1 cellular context compared by ENCODE assay signal in the genomic region with DNA sequence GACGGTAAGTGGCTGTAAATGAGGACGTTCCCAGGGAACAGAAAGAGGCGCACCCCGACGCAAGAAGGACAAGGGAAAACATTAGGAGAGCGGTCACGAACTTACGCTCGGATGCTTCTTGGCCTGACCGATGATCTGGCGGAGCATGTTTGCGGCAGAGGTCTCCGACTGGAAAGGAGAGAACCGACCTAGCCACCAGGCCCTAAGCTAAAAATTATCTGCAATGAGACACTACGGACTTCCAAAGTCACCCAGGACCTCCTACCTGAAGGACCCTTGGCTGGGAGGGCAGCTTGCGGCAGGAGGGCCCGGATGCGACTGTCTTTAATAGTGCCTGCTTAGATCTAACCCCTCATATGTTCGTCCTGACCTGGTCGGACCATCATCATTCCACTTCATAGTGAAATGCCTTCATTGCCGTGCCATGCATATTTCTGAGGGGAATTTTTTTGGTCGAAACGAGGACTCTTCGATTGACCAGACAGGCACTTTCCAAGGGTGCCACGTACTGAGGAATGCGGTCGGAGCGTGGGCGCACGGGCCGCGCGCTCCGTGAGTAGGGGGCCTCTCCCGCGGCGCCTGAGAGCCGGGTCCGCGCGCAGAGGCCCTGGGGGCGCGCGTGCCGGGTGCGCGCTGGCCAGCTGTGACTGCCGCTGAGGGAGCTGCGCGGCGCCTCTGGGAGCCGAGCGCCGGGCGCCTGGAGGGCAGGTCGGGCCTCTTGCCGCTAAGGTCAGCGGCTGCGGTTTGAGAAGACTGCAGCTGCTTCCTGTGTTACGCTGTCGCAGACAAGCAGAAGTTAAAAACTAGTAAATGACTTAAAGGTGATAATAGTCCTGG.
TF ChIP-seq lines count a peak whose summit lies in the region.

No MANE protein-coding gene starts in this region.

TF ChIP-seq in K562, 482 proteins besides CTCF, POLR2A, EP300 and RAD21 (continued from another document and continues in another):
- TF ChIP-seq, protein P1, sequence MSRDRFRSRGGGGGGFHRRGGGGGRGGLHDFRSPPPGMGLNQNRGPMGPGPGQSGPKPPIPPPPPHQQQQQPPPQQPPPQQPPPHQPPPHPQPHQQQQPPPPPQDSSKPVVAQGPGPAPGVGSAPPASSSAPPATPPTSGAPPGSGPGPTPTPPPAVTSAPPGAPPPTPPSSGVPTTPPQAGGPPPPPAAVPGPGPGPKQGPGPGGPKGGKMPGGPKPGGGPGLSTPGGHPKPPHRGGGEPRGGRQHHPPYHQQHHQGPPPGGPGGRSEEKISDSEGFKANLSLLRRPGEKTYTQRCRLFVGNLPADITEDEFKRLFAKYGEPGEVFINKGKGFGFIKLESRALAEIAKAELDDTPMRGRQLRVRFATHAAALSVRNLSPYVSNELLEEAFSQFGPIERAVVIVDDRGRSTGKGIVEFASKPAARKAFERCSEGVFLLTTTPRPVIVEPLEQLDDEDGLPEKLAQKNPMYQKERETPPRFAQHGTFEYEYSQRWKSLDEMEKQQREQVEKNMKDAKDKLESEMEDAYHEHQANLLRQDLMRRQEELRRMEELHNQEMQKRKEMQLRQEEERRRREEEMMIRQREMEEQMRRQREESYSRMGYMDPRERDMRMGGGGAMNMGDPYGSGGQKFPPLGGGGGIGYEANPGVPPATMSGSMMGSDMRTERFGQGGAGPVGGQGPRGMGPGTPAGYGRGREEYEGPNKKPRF (IDR thresholded peaks at IDR 0.05; ENCODE audit: low read depth, low read length): no peak
- TF ChIP-seq ZNF766 (CRISPR knock-in tag; conservative IDR thresholded peaks at IDR 0.05): peak; percentile 95
- no peak for TF ChIP-seq FOXK2 (conservative IDR thresholded peaks at IDR 0.05 in 1 of 2, IDR thresholded peaks at IDR 0.05 in 1 of 2; ENCODE audit: low read depth in 2 of 2)
- no peak for TF ChIP-seq U2AF1 (optimal IDR thresholded peaks at IDR 0.05; ENCODE audit: low read depth, low read length)
- TF ChIP-seq SP1 (CRISPR knock-in tag; IDR thresholded peaks at IDR 0.05): peak; percentile 35; the same call in 1 of the 2 replicates
- TF ChIP-seq, protein P2, sequence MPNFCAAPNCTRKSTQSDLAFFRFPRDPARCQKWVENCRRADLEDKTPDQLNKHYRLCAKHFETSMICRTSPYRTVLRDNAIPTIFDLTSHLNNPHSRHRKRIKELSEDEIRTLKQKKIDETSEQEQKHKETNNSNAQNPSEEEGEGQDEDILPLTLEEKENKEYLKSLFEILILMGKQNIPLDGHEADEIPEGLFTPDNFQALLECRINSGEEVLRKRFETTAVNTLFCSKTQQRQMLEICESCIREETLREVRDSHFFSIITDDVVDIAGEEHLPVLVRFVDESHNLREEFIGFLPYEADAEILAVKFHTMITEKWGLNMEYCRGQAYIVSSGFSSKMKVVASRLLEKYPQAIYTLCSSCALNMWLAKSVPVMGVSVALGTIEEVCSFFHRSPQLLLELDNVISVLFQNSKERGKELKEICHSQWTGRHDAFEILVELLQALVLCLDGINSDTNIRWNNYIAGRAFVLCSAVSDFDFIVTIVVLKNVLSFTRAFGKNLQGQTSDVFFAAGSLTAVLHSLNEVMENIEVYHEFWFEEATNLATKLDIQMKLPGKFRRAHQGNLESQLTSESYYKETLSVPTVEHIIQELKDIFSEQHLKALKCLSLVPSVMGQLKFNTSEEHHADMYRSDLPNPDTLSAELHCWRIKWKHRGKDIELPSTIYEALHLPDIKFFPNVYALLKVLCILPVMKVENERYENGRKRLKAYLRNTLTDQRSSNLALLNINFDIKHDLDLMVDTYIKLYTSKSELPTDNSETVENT (CRISPR knock-in tag; IDR thresholded peaks at IDR 0.05): peak; percentile 69
- TF ChIP-seq, protein P3, sequence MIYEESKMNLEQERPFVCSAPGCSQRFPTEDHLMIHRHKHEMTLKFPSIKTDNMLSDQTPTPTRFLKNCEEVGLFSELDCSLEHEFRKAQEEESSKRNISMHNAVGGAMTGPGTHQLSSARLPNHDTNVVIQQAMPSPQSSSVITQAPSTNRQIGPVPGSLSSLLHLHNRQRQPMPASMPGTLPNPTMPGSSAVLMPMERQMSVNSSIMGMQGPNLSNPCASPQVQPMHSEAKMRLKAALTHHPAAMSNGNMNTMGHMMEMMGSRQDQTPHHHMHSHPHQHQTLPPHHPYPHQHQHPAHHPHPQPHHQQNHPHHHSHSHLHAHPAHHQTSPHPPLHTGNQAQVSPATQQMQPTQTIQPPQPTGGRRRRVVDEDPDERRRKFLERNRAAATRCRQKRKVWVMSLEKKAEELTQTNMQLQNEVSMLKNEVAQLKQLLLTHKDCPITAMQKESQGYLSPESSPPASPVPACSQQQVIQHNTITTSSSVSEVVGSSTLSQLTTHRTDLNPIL (CRISPR knock-in tag; IDR thresholded peaks at IDR 0.05): no peak
- peak; percentile 99 for TF ChIP-seq NFE2 (IDR thresholded peaks at IDR 0.05; ENCODE audit: low read depth)
- TF ChIP-seq KLF1 (tag; IDR thresholded peaks at IDR 0.05): no peak
- TF ChIP-seq ELF2 (CRISPR knock-in tag; IDR thresholded peaks at IDR 0.05): no peak
- TF ChIP-seq HDGF (IDR thresholded peaks at IDR 0.05): no peak
- no peak for TF ChIP-seq RBM34 (IDR thresholded peaks at IDR 0.05; ENCODE audit: borderline replicate concordance, insufficient read depth, low read length)
- TF ChIP-seq ZNF561 (CRISPR knock-in tag; conservative IDR thresholded peaks at IDR 0.05): no peak
- TF ChIP-seq EGR1 (conservative IDR thresholded peaks at IDR 0.05): peak; percentile 99
- TF ChIP-seq, protein P4, sequence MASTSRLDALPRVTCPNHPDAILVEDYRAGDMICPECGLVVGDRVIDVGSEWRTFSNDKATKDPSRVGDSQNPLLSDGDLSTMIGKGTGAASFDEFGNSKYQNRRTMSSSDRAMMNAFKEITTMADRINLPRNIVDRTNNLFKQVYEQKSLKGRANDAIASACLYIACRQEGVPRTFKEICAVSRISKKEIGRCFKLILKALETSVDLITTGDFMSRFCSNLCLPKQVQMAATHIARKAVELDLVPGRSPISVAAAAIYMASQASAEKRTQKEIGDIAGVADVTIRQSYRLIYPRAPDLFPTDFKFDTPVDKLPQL (IDR thresholded peaks at IDR 0.05; ENCODE audit: extremely low read depth, insufficient read length): peak; percentile 92
- TF ChIP-seq SAFB (IDR thresholded peaks at IDR 0.05; ENCODE audit: borderline replicate concordance, low read depth, low read length): no peak
- no peak for TF ChIP-seq NR2C2 (CRISPR knock-in tag; IDR thresholded peaks at IDR 0.05)
- peak; percentile 92 for TF ChIP-seq NR2C2 (tag; IDR thresholded peaks at IDR 0.05)
- TF ChIP-seq, protein P5, sequence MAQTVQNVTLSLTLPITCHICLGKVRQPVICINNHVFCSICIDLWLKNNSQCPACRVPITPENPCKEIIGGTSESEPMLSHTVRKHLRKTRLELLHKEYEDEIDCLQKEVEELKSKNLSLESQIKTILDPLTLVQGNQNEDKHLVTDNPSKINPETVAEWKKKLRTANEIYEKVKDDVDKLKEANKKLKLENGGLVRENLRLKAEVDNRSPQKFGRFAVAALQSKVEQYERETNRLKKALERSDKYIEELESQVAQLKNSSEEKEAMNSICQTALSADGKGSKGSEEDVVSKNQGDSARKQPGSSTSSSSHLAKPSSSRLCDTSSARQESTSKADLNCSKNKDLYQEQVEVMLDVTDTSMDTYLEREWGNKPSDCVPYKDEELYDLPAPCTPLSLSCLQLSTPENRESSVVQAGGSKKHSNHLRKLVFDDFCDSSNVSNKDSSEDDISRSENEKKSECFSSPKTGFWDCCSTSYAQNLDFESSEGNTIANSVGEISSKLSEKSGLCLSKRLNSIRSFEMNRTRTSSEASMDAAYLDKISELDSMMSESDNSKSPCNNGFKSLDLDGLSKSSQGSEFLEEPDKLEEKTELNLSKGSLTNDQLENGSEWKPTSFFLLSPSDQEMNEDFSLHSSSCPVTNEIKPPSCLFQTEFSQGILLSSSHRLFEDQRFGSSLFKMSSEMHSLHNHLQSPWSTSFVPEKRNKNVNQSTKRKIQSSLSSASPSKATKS (CRISPR knock-in tag; IDR thresholded peaks at IDR 0.05): no peak
- TF ChIP-seq ZNF41 (CRISPR knock-in tag; conservative IDR thresholded peaks at IDR 0.05): no peak
- no peak for TF ChIP-seq RBM14 (IDR thresholded peaks at IDR 0.05; ENCODE audit: borderline replicate concordance, insufficient read depth, low read depth, low read length)
- TF ChIP-seq, protein P6, sequence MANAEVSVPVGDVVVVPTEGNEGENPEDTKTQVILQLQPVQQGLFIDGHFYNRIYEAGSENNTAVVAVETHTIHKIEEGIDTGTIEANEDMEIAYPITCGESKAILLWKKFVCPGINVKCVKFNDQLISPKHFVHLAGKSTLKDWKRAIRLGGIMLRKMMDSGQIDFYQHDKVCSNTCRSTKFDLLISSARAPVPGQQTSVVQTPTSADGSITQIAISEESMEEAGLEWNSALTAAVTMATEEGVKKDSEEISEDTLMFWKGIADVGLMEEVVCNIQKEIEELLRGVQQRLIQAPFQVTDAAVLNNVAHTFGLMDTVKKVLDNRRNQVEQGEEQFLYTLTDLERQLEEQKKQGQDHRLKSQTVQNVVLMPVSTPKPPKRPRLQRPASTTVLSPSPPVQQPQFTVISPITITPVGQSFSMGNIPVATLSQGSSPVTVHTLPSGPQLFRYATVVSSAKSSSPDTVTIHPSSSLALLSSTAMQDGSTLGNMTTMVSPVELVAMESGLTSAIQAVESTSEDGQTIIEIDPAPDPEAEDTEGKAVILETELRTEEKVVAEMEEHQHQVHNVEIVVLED (CRISPR knock-in tag; IDR thresholded peaks at IDR 0.05): peak; percentile 67
- TF ChIP-seq ZNF274 (IDR thresholded peaks at IDR 0.05; ENCODE audit: borderline replicate concordance, low read depth, low read length): no peak
- TF ChIP-seq CBFA2T3 (IDR thresholded peaks at IDR 0.05): peak; percentile 85
- TF ChIP-seq TRIM24 (IDR thresholded peaks at IDR 0.05): 0 out of 4 replicates have a peak, but pooled peaks of 1 of the 2 experiments have one; percentile 11
- TF ChIP-seq, protein P7, sequence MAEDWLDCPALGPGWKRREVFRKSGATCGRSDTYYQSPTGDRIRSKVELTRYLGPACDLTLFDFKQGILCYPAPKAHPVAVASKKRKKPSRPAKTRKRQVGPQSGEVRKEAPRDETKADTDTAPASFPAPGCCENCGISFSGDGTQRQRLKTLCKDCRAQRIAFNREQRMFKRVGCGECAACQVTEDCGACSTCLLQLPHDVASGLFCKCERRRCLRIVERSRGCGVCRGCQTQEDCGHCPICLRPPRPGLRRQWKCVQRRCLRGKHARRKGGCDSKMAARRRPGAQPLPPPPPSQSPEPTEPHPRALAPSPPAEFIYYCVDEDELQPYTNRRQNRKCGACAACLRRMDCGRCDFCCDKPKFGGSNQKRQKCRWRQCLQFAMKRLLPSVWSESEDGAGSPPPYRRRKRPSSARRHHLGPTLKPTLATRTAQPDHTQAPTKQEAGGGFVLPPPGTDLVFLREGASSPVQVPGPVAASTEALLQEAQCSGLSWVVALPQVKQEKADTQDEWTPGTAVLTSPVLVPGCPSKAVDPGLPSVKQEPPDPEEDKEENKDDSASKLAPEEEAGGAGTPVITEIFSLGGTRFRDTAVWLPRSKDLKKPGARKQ (CRISPR knock-in tag; IDR thresholded peaks at IDR 0.05): no peak
- TF ChIP-seq, protein P8, sequence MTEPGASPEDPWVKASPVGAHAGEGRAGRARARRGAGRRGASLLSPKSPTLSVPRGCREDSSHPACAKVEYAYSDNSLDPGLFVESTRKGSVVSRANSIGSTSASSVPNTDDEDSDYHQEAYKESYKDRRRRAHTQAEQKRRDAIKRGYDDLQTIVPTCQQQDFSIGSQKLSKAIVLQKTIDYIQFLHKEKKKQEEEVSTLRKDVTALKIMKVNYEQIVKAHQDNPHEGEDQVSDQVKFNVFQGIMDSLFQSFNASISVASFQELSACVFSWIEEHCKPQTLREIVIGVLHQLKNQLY (CRISPR knock-in tag; conservative IDR thresholded peaks at IDR 0.05): no peak
- TF ChIP-seq KLF16 (IDR thresholded peaks at IDR 0.05): peak; percentile 78
- no peak for TF ChIP-seq HMG20A (CRISPR knock-in tag; conservative IDR thresholded peaks at IDR 0.05)
- no peak for TF ChIP-seq RBM22 (IDR thresholded peaks at IDR 0.05; ENCODE audit: low read depth, low read length, poor library complexity, severe bottlenecking)
- peak; percentile 93 for TF ChIP-seq MTA1 (IDR thresholded peaks at IDR 0.05; ENCODE audit: borderline replicate concordance)
- no peak; the same call in 1 of the 2 replicates for TF ChIP-seq ZKSCAN1 (IDR thresholded peaks at IDR 0.05; ENCODE audit: low read depth, low read length)
- TF ChIP-seq, protein P9, sequence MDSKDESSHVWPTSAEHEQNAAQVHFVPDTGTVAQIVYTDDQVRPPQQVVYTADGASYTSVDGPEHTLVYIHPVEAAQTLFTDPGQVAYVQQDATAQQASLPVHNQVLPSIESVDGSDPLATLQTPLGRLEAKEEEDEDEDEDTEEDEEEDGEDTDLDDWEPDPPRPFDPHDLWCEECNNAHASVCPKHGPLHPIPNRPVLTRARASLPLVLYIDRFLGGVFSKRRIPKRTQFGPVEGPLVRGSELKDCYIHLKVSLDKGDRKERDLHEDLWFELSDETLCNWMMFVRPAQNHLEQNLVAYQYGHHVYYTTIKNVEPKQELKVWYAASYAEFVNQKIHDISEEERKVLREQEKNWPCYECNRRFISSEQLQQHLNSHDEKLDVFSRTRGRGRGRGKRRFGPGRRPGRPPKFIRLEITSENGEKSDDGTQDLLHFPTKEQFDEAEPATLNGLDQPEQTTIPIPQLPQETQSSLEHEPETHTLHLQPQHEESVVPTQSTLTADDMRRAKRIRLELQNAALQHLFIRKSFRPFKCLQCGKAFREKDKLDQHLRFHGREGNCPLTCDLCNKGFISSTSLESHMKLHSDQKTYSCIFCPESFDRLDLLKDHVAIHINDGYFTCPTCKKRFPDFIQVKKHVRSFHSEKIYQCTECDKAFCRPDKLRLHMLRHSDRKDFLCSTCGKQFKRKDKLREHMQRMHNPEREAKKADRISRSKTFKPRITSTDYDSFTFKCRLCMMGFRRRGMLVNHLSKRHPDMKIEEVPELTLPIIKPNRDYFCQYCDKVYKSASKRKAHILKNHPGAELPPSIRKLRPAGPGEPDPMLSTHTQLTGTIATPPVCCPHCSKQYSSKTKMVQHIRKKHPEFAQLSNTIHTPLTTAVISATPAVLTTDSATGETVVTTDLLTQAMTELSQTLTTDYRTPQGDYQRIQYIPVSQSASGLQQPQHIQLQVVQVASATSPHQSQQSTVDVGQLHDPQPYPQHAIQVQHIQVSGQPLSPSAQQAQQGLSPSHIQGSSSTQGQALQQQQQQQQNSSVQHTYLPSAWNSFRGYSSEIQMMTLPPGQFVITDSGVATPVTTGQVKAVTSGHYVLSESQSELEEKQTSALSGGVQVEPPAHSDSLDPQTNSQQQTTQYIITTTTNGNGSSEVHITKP (IDR thresholded peaks at IDR 0.05; ENCODE audit: partially characterized antibody): no peak
- TF ChIP-seq TCF7 (IDR thresholded peaks at IDR 0.05; ENCODE audit: borderline replicate concordance): no peak
- TF ChIP-seq RCOR1 (IDR thresholded peaks at IDR 0.05; ENCODE audit: borderline replicate concordance in 1 of 2, low read depth in 2 of 2, low read length in 2 of 2): peak; percentile 38 to 47; a peak in 3 of 4 replicates
- TF ChIP-seq SUPT5H (IDR thresholded peaks at IDR 0.05): peak; percentile 98
- peak; percentile 98 for TF ChIP-seq POLR2B (IDR thresholded peaks at IDR 0.05; ENCODE audit: low read depth, partially characterized antibody)
- TF ChIP-seq YBX1 (IDR thresholded peaks at IDR 0.05): no peak
- no peak for TF ChIP-seq RHOXF2B (CRISPR knock-in tag; conservative IDR thresholded peaks at IDR 0.05)
- no peak for TF ChIP-seq ZNF140 (CRISPR knock-in tag; IDR thresholded peaks at IDR 0.05)
- TF ChIP-seq SMAD1 (IDR thresholded peaks at IDR 0.05; ENCODE audit: low read depth, low read length, partially characterized antibody): peak; percentile 92
- TF ChIP-seq MCM7 (IDR thresholded peaks at IDR 0.05): no peak
- peak; percentile 75; the same call in 1 of the 2 replicates for TF ChIP-seq TARDBP (IDR thresholded peaks at IDR 0.05)
- no peak for TF ChIP-seq MCM2 (IDR thresholded peaks at IDR 0.05; ENCODE audit: low read depth)
